ENCODE assay signal across 8 cellular contexts in the genomic region with DNA sequence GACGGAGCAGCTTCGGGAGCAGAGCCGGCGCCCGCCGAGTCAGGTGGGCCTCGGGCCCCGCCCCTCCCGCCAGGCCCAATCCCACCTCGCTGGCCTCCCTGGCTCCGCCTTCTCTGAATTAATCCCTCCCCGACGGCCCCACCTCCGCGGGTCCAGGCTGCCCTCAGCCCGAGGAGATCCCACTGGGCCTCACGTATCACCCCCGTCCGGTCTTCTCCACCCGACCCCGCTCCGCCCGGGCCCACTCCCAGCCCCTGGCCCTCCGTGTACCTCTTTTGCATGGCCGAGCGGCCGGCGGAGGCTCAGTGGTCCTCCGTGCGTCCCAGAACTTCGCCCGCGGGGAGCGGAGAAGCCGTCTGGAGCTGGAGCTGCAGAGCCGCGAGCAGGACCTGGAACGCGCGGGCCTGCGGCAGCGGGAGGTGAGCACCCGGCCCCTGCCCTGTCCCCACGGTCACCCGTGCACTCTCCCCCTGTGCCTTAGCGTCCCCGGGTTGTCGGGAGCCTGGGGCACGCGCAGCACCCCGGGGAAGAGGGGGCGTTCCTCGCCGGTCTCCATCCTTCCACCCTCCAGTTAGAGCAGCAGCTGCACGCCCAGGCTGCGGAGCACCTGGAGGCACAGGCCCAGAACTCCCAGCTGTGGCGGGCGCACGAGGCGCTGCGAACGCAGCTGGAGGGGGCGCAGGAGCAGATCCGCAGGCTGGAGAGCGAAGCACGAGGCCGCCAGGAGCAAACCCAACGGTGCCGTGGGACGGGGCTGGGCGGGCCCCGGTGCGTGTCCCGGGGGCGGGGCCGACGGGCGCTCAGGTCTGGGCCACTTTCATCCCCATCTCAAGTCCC. TPM values are rescaled to one million over a fixed set of nuclear protein-coding genes. Genes with fewer than 3 reads are reported as not detected.
DNase-seq lines count a peak whose midpoint lies in the region; ATAC-seq and TF ChIP-seq lines count a peak whose summit lies in the region.

No MANE protein-coding gene starts in this region.

- no peaks in the 10 kb centered on the region for H3K9me3 ChIP-seq in BE2C

- H3K4me1 Mint-ChIP-seq in activated T-cell treated with anti-CD3 and anti-CD28 coated beads, Interleukin-2, amount 50 U/mL, for 72 hours (ENCODE audit: low read depth) = peaks cover 39% of the 10 kb centered on the region
- H3K4me1 Mint-ChIP-seq in neural crest cell = peaks cover 28% of the 10 kb centered on the region

- H3K4me1 ChIP-seq in BE2C = peaks cover 15% of the 10 kb centered on the region

- peaks cover 36% of the 10 kb centered on the region for H3K27me3 Mint-ChIP-seq in activated T-cell treated with anti-CD3 and anti-CD28 coated beads, Interleukin-2, amount 50 U/mL, for 72 hours (ENCODE audit: low read depth)
- peaks cover 60% of the 10 kb centered on the region for H3K27me3 Mint-ChIP-seq in neural crest cell (ENCODE audit: low read depth)

- no peak overlapping the region for H3K27ac Mint-ChIP-seq in activated T-cell treated with anti-CD3 and anti-CD28 coated beads, Interleukin-2, amount 50 U/mL, for 72 hours
- no peak overlapping the region for H3K27ac Mint-ChIP-seq in neural crest cell (ENCODE audit: unreplicated experiment)

- TF ChIP-seq CTCF in BE2C (IDR thresholded peaks at IDR 0.05; ENCODE audit: low read depth, low read length) (no peak), fibroblast of pulmonary artery (IDR thresholded peaks at IDR 0.05; ENCODE audit: low read length, missing control alignments) (no peak), neural crest cell (conservative IDR thresholded peaks at IDR 0.05) (no peak)

- no peaks in the 10 kb centered on the region for H3K36me3 Mint-ChIP-seq in activated T-cell treated with anti-CD3 and anti-CD28 coated beads, Interleukin-2, amount 50 U/mL, for 72 hours (ENCODE audit: insufficient read depth in 2 of 2)
- H3K36me3 Mint-ChIP-seq in neural crest cell (ENCODE audit: low read depth) = no peaks in the 10 kb centered on the region

- no peaks in the 10 kb centered on the region for H3K36me3 ChIP-seq in BE2C

- ATAC-seq in GM21619 (IDR thresholded peaks at IDR 0.05; ENCODE audit: unreplicated experiment) = peak; percentile 30
- ATAC-seq in activated T-cell treated with anti-CD3 and anti-CD28 coated beads, Interleukin-2, amount 50 U/mL, for 72 hours (replicated peaks in 1 of 2) = peak; percentile 50 to 58
- no peak for ATAC-seq in GM19023 (IDR thresholded peaks at IDR 0.05; ENCODE audit: unreplicated experiment)

- peak overlapping the region; percentile 74 to 75 for H3K4me3 Mint-ChIP-seq in activated T-cell treated with anti-CD3 and anti-CD28 coated beads, Interleukin-2, amount 50 U/mL, for 72 hours
- H3K4me3 Mint-ChIP-seq in neural crest cell = peak overlapping the region; percentile 81

- peak; percentile 81 for DNase-seq in BE2C
- DNase-seq in NCI-H748 (lab: John Stamatoyannopoulos, UW; ENCODE audit: unreplicated experiment) = peak; percentile 89
- DNase-seq in activated T-cell treated with anti-CD3 and anti-CD28 coated beads, Interleukin-2, amount 50 U/mL, for 72 hours = peak; percentile 78 to 79
- DNase-seq in fibroblast of pulmonary artery (ENCODE audit: low read depth) = peak; percentile 57
- peak; percentile 62 for DNase-seq in neural crest cell (ENCODE audit: low read depth, low spot score)
- no peak for DNase-seq in GOT3 (lab: John Stamatoyannopoulos, UW)

- peaks cover 35% of the 10 kb centered on the region for H3K27me3 ChIP-seq in BE2C

- H3K4me3 ChIP-seq in BE2C (ENCODE audit: low read depth, low read length) = peak overlapping the region; percentile 35
- H3K4me3 ChIP-seq in fibroblast of pulmonary artery (replicated peaks; ENCODE audit: low read depth, low read length) = peak overlapping the region; percentile 30

- no peaks in the 10 kb centered on the region for H3K9me3 Mint-ChIP-seq in activated T-cell treated with anti-CD3 and anti-CD28 coated beads, Interleukin-2, amount 50 U/mL, for 72 hours
- H3K9me3 Mint-ChIP-seq in neural crest cell = no peaks in the 10 kb centered on the region

RNA-seq across cellular contexts. Expression of gene CD151, which starts 2.2 kb away (rescaled TPM):
- 89.3 TPM for polyA plus RNA-seq in BE2C (2012; ENCODE audit: insufficient read depth, insufficient read length, low read depth)
- 10 to 100 TPM; 35.4 to 42.2 TPM for total RNA-seq in activated T-cell treated with anti-CD3 and anti-CD28 coated beads, Interleukin-2, amount 50 U/mL, for 72 hours
- total RNA-seq in neural crest cell = 101 and 108 TPM in 2 replicates

RNA-seq across cellular contexts. Expression of gene CRACR2B, which starts 2.8 kb away (rescaled TPM):
- 1.8 TPM for polyA plus RNA-seq in BE2C (2012; ENCODE audit: insufficient read depth, insufficient read length, low read depth)
- total RNA-seq in activated T-cell treated with anti-CD3 and anti-CD28 coated beads, Interleukin-2, amount 50 U/mL, for 72 hours = 10 to 100 TPM in 1 of 2 donors, 1 to 10 TPM in 1; 5.5 to 13.3 TPM
- 1.6 and 2.7 TPM in 2 replicates for total RNA-seq in neural crest cell

RNA-seq across cellular contexts. Expression of gene PNPLA2, which starts 11.8 kb away (rescaled TPM):
- 92.2 TPM for polyA plus RNA-seq in BE2C (2012; ENCODE audit: insufficient read depth, insufficient read length, low read depth)
- 10 to 100 TPM; 64.5 to 77.1 TPM for total RNA-seq in activated T-cell treated with anti-CD3 and anti-CD28 coated beads, Interleukin-2, amount 50 U/mL, for 72 hours
- 27.0 and 34.5 TPM in 2 replicates for total RNA-seq in neural crest cell

RNA-seq across cellular contexts. Expression of gene POLR2L, which starts 11.8 kb away (rescaled TPM):
- polyA plus RNA-seq in BE2C (2012; ENCODE audit: insufficient read depth, insufficient read length, low read depth) = 712 TPM
- 10 to 100 TPM; 28.2 to 30.9 TPM for total RNA-seq in activated T-cell treated with anti-CD3 and anti-CD28 coated beads, Interleukin-2, amount 50 U/mL, for 72 hours
- 128 and 134 TPM in 2 replicates for total RNA-seq in neural crest cell

RNA-seq across cellular contexts. Expression of gene TSPAN4, which starts 12.1 kb away (rescaled TPM):
- 60.8 TPM for polyA plus RNA-seq in BE2C (2012; ENCODE audit: insufficient read depth, insufficient read length, low read depth)
- 10 to 100 TPM; 12.2 to 14.9 TPM for total RNA-seq in activated T-cell treated with anti-CD3 and anti-CD28 coated beads, Interleukin-2, amount 50 U/mL, for 72 hours
- 40.0 and 40.2 TPM in 2 replicates for total RNA-seq in neural crest cell
